ENCODE assay signal across 18 cellular contexts in genomic region chr3:123323781-123324180, GRCh38.
A peak's percentile ranks its signal among the peaks of the same experiment; 100 is the strongest.
DNase-seq lines count a peak whose midpoint lies in the region; ATAC-seq and TF ChIP-seq lines count a peak whose summit lies in the region.
"Had no signal": no experiment of that assay in that cellular context is flagged by ENCODE, and none has a peak within 500 bp of the region (broad histone marks: within the 10 kb centered on the region; RNA-seq: fewer than 3 reads in every experiment).

No MANE protein-coding gene starts in this region.

- intact Hi-C loops in CD14-positive monocyte (cut with micrococcal nuclease) (no loop called here), tibial artery (cut with DNase I; ENCODE audit: low total_unique reads) (no loop called here)

- H3K9me3 Mint-ChIP-seq in CD14-positive monocyte = no peaks in the 10 kb centered on the region
- H3K9me3 Mint-ChIP-seq in central memory CD8-positive, alpha-beta T cell = no peaks in the 10 kb centered on the region
- H3K9me3 Mint-ChIP-seq: CD8-positive, alpha-beta memory T cell had no signal

- peaks cover 7 to 13% (median 11%) of the 10 kb centered on the region in 3 donors for H3K27me3 Mint-ChIP-seq in CD14-positive monocyte (ENCODE audit: low read depth in 3 of 3)
- H3K27me3 Mint-ChIP-seq in central memory CD8-positive, alpha-beta T cell = peaks cover 53% of the 10 kb centered on the region

- peak overlapping the region; percentile 45 to 66 for H3K27ac ChIP-seq in tibial artery
- H3K27ac ChIP-seq: GM23248, HL-60, KMS-11 had no signal

- no peak overlapping the region for H3K27ac Mint-ChIP-seq in CD14-positive monocyte
- H3K27ac Mint-ChIP-seq in central memory CD8-positive, alpha-beta T cell (ENCODE audit: low read depth) = peak overlapping the region; percentile 18
- H3K27ac Mint-ChIP-seq: CD4-positive, CD25-positive, alpha-beta regulatory T cell had no signal

- H3K9me3 ChIP-seq in tibial artery = no peaks in the 10 kb centered on the region
- H3K9me3 ChIP-seq: HAP-1 had no signal

- H3K4me1 Mint-ChIP-seq in CD14-positive monocyte = no peaks in the 10 kb centered on the region
- no peaks in the 10 kb centered on the region for H3K4me1 Mint-ChIP-seq in central memory CD8-positive, alpha-beta T cell
- H3K4me1 Mint-ChIP-seq: CD8-positive, alpha-beta memory T cell had no signal

- no peak overlapping the region for H3K4me3 Mint-ChIP-seq in CD14-positive monocyte
- no peak overlapping the region for H3K4me3 Mint-ChIP-seq in central memory CD8-positive, alpha-beta T cell
- H3K4me3 Mint-ChIP-seq: CD4-positive, CD25-positive, alpha-beta regulatory T cell; CD8-positive, alpha-beta memory T cell had no signal

- peak; percentile 1 for DNase-seq in CD14-positive monocyte (ENCODE audit: low spot score)
- no peak for DNase-seq in central memory CD8-positive, alpha-beta T cell (ENCODE audit: low spot score in 2 of 2)
- DNase-seq in left lobe of liver (ENCODE audit: low spot score) = no peak
- DNase-seq in tibial artery = no peak
- no peak for DNase-seq in DMS153 (lab: John Stamatoyannopoulos, UW)
- DNase-seq: ACHN; CD4-positive, CD25-positive, alpha-beta regulatory T cell; CD8-positive, alpha-beta memory T cell; COR-L47; DMS 273 treated with DMSO at 0.1 percent for 48 hours; DMS79; GDM1; GM23248 had no signal

- TF ChIP-seq CTCF in CD14-positive monocyte (IDR thresholded peaks at IDR 0.05) = no peak
- no peak for TF ChIP-seq CTCF in tibial artery (IDR thresholded peaks at IDR 0.05)

- H3K36me3 Mint-ChIP-seq in CD14-positive monocyte = no peaks in the 10 kb centered on the region
- no peaks in the 10 kb centered on the region for H3K36me3 Mint-ChIP-seq in central memory CD8-positive, alpha-beta T cell (ENCODE audit: insufficient read depth)
- H3K36me3 Mint-ChIP-seq: CD4-positive, CD25-positive, alpha-beta regulatory T cell; CD8-positive, alpha-beta memory T cell had no signal

- H3K4me1 ChIP-seq in tibial artery = peaks cover 0 to 45% (median 13%) of the 10 kb centered on the region in 4 donors

- H3K4me3 ChIP-seq in tibial artery = no peak overlapping the region
- H3K4me3 ChIP-seq: GM23248, HAP-1 had no signal

- ATAC-seq in central memory CD8-positive, alpha-beta T cell (replicated peaks; ENCODE audit: extremely low read depth, poor library complexity, severe bottlenecking) = no peak
- peak; percentile 36 for ATAC-seq in left lobe of liver
- no peak for ATAC-seq in GM19035 (IDR thresholded peaks at IDR 0.05; ENCODE audit: unreplicated experiment)
- no peak for ATAC-seq in GM21529 (IDR thresholded peaks at IDR 0.05; ENCODE audit: unreplicated experiment)

- H3K36me3 ChIP-seq in tibial artery = peaks cover 47 to 80% (median 63%) of the 10 kb centered on the region in 3 donors
- H3K36me3 ChIP-seq: HAP-1 had no signal

- no peaks in the 10 kb centered on the region for H3K27me3 ChIP-seq in tibial artery
